Comparison of ENCODE assay signal across 1 cellular context in genomic region chr7:149780636-149781419, GRCh38.
TF ChIP-seq lines count a peak whose summit lies in the region.

No MANE protein-coding gene starts in this region.

TF ChIP-seq in HEK293, 187 proteins besides CTCF, POLR2A, EP300 and RAD21 (continued from another document):
- TF ChIP-seq ZNF449 (tag by site-specific recombination; IDR thresholded peaks at IDR 0.05) (0 out of 2 replicates have a peak, but pooled peaks have one; percentile 41), HOXA7 (CRISPR knock-in tag; IDR thresholded peaks at IDR 0.05; ENCODE audit: borderline replicate concordance) (no peak), ZNF341 (tag by site-specific recombination; IDR thresholded peaks at IDR 0.05; ENCODE audit: low read depth) (peak; percentile 46), SCRT1 (tag by site-specific recombination; IDR thresholded peaks at IDR 0.05; ENCODE audit: borderline replicate concordance) (no peak), PBX3 (CRISPR knock-in tag; IDR thresholded peaks at IDR 0.05) (no peak), HIC1 (tag by site-specific recombination; IDR thresholded peaks at IDR 0.05) (peak; percentile 54), ZBTB10 (tag by site-specific recombination; IDR thresholded peaks at IDR 0.05) (no peak), INSM2 (tag by site-specific recombination; IDR thresholded peaks at IDR 0.05) (no peak), ZNF600 (tag by site-specific recombination; IDR thresholded peaks at IDR 0.05) (no peak), ZNF654 (tag by site-specific recombination; IDR thresholded peaks at IDR 0.05; ENCODE audit: low read depth) (no peak), ZNF518A (tag by site-specific recombination; conservative IDR thresholded peaks at IDR 0.05; ENCODE audit: low read depth) (no peak), ZNF791 (tag by site-specific recombination; IDR thresholded peaks at IDR 0.05) (no peak)
